ENCODE assay signal across 1 cellular context in the genomic region with DNA sequence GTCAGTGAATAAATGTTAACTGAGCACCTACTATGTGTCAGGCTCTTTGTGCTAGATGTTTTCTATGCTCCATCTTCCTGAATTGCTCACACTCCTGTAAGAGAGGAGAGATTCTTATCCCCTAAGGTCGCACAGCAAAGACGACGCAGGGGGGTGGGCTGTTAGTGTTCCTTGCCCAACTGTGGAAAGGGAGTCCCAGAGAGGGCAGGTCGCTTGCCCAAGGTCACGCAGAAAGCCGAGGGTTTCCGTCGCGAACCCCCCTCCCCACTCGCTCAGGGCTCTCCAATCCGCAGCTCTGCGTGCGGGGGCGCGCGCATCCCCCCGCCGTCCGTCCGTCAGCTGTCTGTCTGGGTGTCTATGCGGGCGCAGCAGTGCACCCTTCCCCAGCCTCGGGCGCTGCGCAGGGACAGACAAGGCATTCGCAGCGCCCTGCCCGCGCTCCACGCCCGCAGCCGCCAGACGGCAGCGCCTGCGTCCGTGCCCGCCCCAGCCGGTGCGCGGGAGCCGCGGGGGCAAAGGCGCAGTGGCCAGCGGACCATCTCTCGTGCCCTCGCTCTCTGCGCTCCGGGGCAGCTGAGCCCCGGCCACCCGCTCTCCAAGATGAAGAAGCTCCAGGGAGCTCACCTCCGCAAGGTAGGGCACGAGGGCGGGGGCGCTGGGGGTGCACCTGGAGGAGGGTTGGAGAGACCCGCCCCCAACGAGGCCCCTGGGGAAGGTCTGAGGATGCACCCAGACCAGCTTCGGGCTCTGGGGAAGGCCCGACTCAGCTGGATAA.
TF ChIP-seq lines count a peak whose summit lies in the region.

TSS of gene SLC6A7 (plus strand) at position 335 of the 775 bp plus-strand sequence. CDS start at position 601, 266 bp downstream.

TF ChIP-seq in H1, 55 proteins besides CTCF, POLR2A, EP300 and RAD21 (continued from another document):
- TF ChIP-seq RNF2 (IDR thresholded peaks at IDR 0.05; ENCODE audit: borderline replicate concordance, low read depth, low read length, missing control alignments, poor library complexity, severe bottlenecking), result no peak
- no peak for TF ChIP-seq BRCA1 (IDR thresholded peaks at IDR 0.05; ENCODE audit: low read depth, low read length)
- TF ChIP-seq EZH2 (IDR thresholded peaks at IDR 0.05; ENCODE audit: low read depth, low read length, severe bottlenecking), result peak; percentile 91
- TF ChIP-seq KDM4A (IDR thresholded peaks at IDR 0.05; ENCODE audit: low read depth, low read length, severe bottlenecking), result peak; percentile 51
- TF ChIP-seq PHF8 (conservative IDR thresholded peaks at IDR 0.05; ENCODE audit: low read depth, low read length), result no peak
- 0 out of 2 replicates have a peak, but pooled peaks have one; percentile 1 for TF ChIP-seq NRF1 (IDR thresholded peaks at IDR 0.05; ENCODE audit: low read depth, low read length)
- no peak for TF ChIP-seq SAP30 (IDR thresholded peaks at IDR 0.05; ENCODE audit: insufficient read depth, insufficient replicate concordance, low read length)
- no peak for TF ChIP-seq FOSL1 (IDR thresholded peaks at IDR 0.05; ENCODE audit: insufficient read depth, low read depth, low read length)
- no peak for TF ChIP-seq ZNF274 (IDR thresholded peaks at IDR 0.05; ENCODE audit: borderline replicate concordance, extremely low read depth, low read length)
- TF ChIP-seq, protein P1, sequence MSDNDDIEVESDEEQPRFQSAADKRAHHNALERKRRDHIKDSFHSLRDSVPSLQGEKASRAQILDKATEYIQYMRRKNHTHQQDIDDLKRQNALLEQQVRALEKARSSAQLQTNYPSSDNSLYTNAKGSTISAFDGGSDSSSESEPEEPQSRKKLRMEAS (IDR thresholded peaks at IDR 0.05), result no peak
- TF ChIP-seq, protein P2, sequence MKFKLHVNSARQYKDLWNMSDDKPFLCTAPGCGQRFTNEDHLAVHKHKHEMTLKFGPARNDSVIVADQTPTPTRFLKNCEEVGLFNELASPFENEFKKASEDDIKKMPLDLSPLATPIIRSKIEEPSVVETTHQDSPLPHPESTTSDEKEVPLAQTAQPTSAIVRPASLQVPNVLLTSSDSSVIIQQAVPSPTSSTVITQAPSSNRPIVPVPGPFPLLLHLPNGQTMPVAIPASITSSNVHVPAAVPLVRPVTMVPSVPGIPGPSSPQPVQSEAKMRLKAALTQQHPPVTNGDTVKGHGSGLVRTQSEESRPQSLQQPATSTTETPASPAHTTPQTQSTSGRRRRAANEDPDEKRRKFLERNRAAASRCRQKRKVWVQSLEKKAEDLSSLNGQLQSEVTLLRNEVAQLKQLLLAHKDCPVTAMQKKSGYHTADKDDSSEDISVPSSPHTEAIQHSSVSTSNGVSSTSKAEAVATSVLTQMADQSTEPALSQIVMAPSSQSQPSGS (IDR thresholded peaks at IDR 0.05; ENCODE audit: low read length), result no peak
- TF ChIP-seq ASH2L (IDR thresholded peaks at IDR 0.05; ENCODE audit: low read length), result peak; percentile 14
